Comparison of ENCODE assay signal across 14 cellular contexts in the genomic region with DNA sequence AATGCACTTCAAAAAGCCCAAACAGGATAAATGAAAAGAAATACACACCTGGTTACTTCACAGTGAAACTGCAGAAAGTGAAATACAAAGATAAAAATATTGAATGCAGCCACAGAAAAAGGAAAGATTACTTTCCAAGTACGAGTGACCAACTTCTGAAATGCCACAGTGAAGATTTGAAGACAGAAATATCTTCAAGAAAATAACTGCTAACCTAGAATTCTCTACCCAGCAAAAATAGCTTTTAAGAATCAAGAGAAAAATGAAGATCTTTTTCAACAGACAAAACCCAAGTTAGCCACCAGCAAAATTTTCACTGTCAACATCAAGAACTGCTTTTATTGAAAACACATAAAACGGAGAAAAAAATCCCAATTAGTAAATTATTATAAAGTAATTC.
"Had no signal": no experiment of that assay in that cellular context is flagged by ENCODE, and none has a peak within 500 bp of the region (broad histone marks: within the 10 kb centered on the region; RNA-seq: fewer than 3 reads in every experiment).

No MANE protein-coding gene starts in this region.

- H3K27me3 ChIP-seq: colonic mucosa, uterus had no signal

- H3K4me3 ChIP-seq: colonic mucosa, left ventricle myocardium inferior, mucosa of descending colon, skin epidermis, uterus had no signal

- H3K27ac Mint-ChIP-seq: activated T-helper 1 cell treated with anti-CD3 and anti-CD28 coated beads, Interleukin-12 subunit alpha, Interleukin-12 subunit beta, Interleukin-2, Interleukin-4 antibody, amounts not matched to agents 30 ng/mL and 10 ng/mL and 1 ng/mL, durations not matched to agents 14 hours and 24 hours and 36 hours; memory B cell; naive thymus-derived CD4-positive, alpha-beta T cell had no signal

- H3K9me3 ChIP-seq: colonic mucosa, mucosa of descending colon, uterus had no signal

- H3K27ac ChIP-seq: colonic mucosa had no signal

- DNase-seq: activated naive CD4-positive, alpha-beta T cell treated with Interleukin-2 at 50 U/mL for 16 hours; caudate nucleus; colonic mucosa; hypothalamus; left ventricle myocardium inferior; mucosa of descending colon; naive thymus-derived CD4-positive, alpha-beta T cell; stimulated activated CD4-positive, alpha-beta T cell treated with anti-CD3 and anti-CD28 coated beads, Interleukin-4, amount 100 ng/mL, for 4 hours; stimulated activated CD8-positive, alpha-beta memory T cell treated with anti-CD3 and anti-CD28 coated beads, Interleukin-4, amount 100 ng/mL, for 48 hours; stimulated activated naive CD4-positive, alpha-beta T cell treated with Interleukin-2 at 50 U/mL for 16 hours; uterus had no signal

- H3K4me1 ChIP-seq: uterus had no signal

- H3K27me3 Mint-ChIP-seq: memory B cell; naive thymus-derived CD4-positive, alpha-beta T cell had no signal

- H3K36me3 ChIP-seq: colonic mucosa, left ventricle myocardium inferior, uterus had no signal

- H3K4me3 Mint-ChIP-seq: activated T-helper 1 cell treated with anti-CD3 and anti-CD28 coated beads, Interleukin-12 subunit alpha, Interleukin-12 subunit beta, Interleukin-2, Interleukin-4 antibody, amounts not matched to agents 30 ng/mL and 10 ng/mL and 1 ng/mL, durations not matched to agents 14 hours and 24 hours and 36 hours; memory B cell had no signal
